ENCODE assay signal across 22 cellular contexts in the genomic region with DNA sequence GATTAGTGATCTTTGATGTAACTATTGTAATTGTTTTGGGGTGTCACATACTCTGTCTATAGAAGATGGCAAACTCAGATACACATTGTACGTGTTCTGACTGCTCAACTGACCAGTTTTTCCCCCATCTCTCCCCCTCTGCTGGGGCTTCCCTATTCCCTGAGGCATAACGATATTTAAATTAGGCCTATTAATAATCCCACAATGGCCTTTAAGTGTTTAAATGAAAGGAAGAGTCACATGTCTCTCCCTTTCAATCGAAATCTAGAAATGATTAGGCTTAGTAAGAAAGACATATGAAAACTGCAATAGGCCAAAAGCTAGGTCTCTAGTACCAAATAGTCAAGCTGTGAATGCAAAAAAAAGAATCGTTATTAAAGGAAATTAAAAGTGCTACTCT.
"Had no signal": no experiment of that assay in that cellular context is flagged by ENCODE, and none has a peak within 500 bp of the region (broad histone marks: within the 10 kb centered on the region; RNA-seq: fewer than 3 reads in every experiment).

No MANE protein-coding gene starts in this region.

- H3K27ac Mint-ChIP-seq: activated CD4-positive, alpha-beta memory T cell treated with anti-CD3 and anti-CD28 coated beads for 36 hours; activated naive CD4-positive, alpha-beta T cell treated with anti-CD3 and anti-CD28 coated beads, Interleukin-2, amount 10 ng/mL, durations not matched to agents 7 days and 5 days; activated T-cell treated with anti-CD3 and anti-CD28 coated beads, Interleukin-2, amount 50 U/mL, for 72 hours; endodermal cell; memory B cell; natural killer cell treated with Interleukin-12 subunit alpha and Interleukin-12 subunit beta and Interleukin-15 and Interleukin-18, amount 100 ng/mL, for 72 hours; type B pancreatic cell had no signal

- FAIRE-seq: bronchial epithelial cell had no signal

- H3K4me1 Mint-ChIP-seq: activated naive CD4-positive, alpha-beta T cell treated with anti-CD3 and anti-CD28 coated beads, Interleukin-2, amount 10 ng/mL, durations not matched to agents 7 days and 5 days; memory B cell had no signal

- H3K36me3 ChIP-seq: colonic mucosa, heart left ventricle, prostate gland, spleen, vagina had no signal

- H3K27me3 Mint-ChIP-seq: activated CD4-positive, alpha-beta memory T cell treated with anti-CD3 and anti-CD28 coated beads for 36 hours; activated naive CD4-positive, alpha-beta T cell treated with anti-CD3 and anti-CD28 coated beads, Interleukin-2, amount 10 ng/mL, durations not matched to agents 7 days and 5 days; memory B cell; natural killer cell treated with Interleukin-12 subunit alpha and Interleukin-12 subunit beta and Interleukin-15 and Interleukin-18, amount 100 ng/mL, for 72 hours had no signal

- H3K27ac ChIP-seq: colonic mucosa, heart left ventricle, prostate gland, spleen, testis, vagina had no signal

- H3K9me3 Mint-ChIP-seq: activated CD4-positive, alpha-beta memory T cell treated with anti-CD3 and anti-CD28 coated beads for 36 hours; activated naive CD4-positive, alpha-beta T cell treated with anti-CD3 and anti-CD28 coated beads, Interleukin-2, amount 10 ng/mL, durations not matched to agents 7 days and 5 days; activated T-cell treated with anti-CD3 and anti-CD28 coated beads, Interleukin-2, amount 50 U/mL, for 72 hours; endodermal cell; memory B cell; type B pancreatic cell had no signal

- H3K4me3 Mint-ChIP-seq: activated CD4-positive, alpha-beta memory T cell treated with anti-CD3 and anti-CD28 coated beads for 36 hours; activated naive CD4-positive, alpha-beta T cell treated with anti-CD3 and anti-CD28 coated beads, Interleukin-2, amount 10 ng/mL, durations not matched to agents 7 days and 5 days; activated T-cell treated with anti-CD3 and anti-CD28 coated beads, Interleukin-2, amount 50 U/mL, for 72 hours; endodermal cell; memory B cell; natural killer cell treated with Interleukin-12 subunit alpha and Interleukin-12 subunit beta and Interleukin-15 and Interleukin-18, amount 100 ng/mL, for 72 hours; type B pancreatic cell had no signal

- DNase-seq: activated CD4-positive, alpha-beta memory T cell treated with anti-CD3 and anti-CD28 coated beads for 36 hours; activated CD4-positive, alpha-beta T cell treated with anti-CD3 and anti-CD28 coated beads for 48 hours; activated CD4-positive, CD25-positive, alpha-beta regulatory T cell; activated effector memory CD4-positive, alpha-beta T cell treated with Interleukin-2 at 50 U/mL for 16 hours; activated naive CD4-positive, alpha-beta T cell treated with anti-CD3 and anti-CD28 coated beads, Interleukin-2, amount 10 ng/mL, durations not matched to agents 7 days and 5 days; activated T-cell treated with anti-CD3 and anti-CD28 coated beads, Interleukin-2, amount 50 U/mL, for 72 hours; amygdala; colonic mucosa; endodermal cell; heart left ventricle; islet precursor cell; left cardiac atrium; spleen; stimulated activated CD4-positive, alpha-beta T cell treated with anti-CD3 and anti-CD28 coated beads, Interleukin-4, amount 100 ng/mL, for 1 hour; stimulated activated naive CD4-positive, alpha-beta T cell; testis had no signal

- ATAC-seq: activated T-cell treated with anti-CD3 and anti-CD28 coated beads, Interleukin-2, amount 50 U/mL, for 72 hours; heart left ventricle; left cardiac atrium; natural killer cell treated with Interleukin-12 subunit alpha and Interleukin-12 subunit beta and Interleukin-15 and Interleukin-18, amount 100 ng/mL, for 72 hours had no signal

- H3K36me3 Mint-ChIP-seq: activated CD4-positive, alpha-beta memory T cell treated with anti-CD3 and anti-CD28 coated beads for 36 hours; activated naive CD4-positive, alpha-beta T cell treated with anti-CD3 and anti-CD28 coated beads, Interleukin-2, amount 10 ng/mL, durations not matched to agents 7 days and 5 days; memory B cell; natural killer cell treated with Interleukin-12 subunit alpha and Interleukin-12 subunit beta and Interleukin-15 and Interleukin-18, amount 100 ng/mL, for 72 hours; type B pancreatic cell had no signal

- H3K9me3 ChIP-seq: colonic mucosa, heart left ventricle, prostate gland, spleen, testis, vagina had no signal

- H3K4me1 ChIP-seq: colonic mucosa, heart left ventricle, prostate gland, spleen, testis, vagina had no signal

- H3K4me3 ChIP-seq: colonic mucosa, heart left ventricle, prostate gland, spleen, testis, vagina had no signal

- H3K27me3 ChIP-seq: colonic mucosa, heart left ventricle, spleen, testis, vagina had no signal
